Comparison of ENCODE assay signal across 18 cellular contexts in the genomic region with DNA sequence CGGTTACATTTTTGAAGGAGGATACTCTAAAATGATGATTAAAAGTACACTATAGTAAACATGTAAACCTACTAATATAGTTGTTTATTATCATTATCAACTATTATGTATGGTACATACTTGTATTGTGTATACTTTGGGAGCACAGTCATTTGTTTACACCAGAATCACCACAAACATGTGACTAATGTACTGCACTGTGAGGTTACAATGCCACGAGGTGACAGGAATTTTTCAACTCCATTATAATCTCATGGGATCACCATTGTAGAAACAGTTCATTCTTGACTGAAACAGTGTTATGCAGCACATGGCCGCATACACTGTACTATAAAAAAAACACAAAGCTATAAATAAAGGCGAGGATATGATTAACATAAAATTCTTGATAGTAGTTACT. TPM values are rescaled to one million over a fixed set of nuclear protein-coding genes. Genes with fewer than 3 reads are reported as not detected.
"Had no signal": no experiment of that assay in that cellular context is flagged by ENCODE, and none has a peak within 500 bp of the region (broad histone marks: within the 10 kb centered on the region; RNA-seq: fewer than 3 reads in every experiment).

No MANE protein-coding gene starts in this region.

- H3K4me1 ChIP-seq: foreskin keratinocyte, lower lobe of right lung, psoas muscle, spleen, upper lobe of left lung had no signal

- H3K27me3 Mint-ChIP-seq: activated naive CD8-positive, alpha-beta T cell treated with anti-CD3 and anti-CD28 coated beads for 36 hours; stimulated activated naive CD8-positive, alpha-beta T cell treated with anti-CD3 and anti-CD28 coated beads, Interleukin-15, amount 100 ng/mL, for 72 hours had no signal

- DNase-seq: activated CD4-positive, alpha-beta T cell treated with anti-CD3 and anti-CD28 coated beads, Interleukin-2, amount 50 U/mL, for 1 hour; activated naive CD8-positive, alpha-beta T cell treated with anti-CD3 and anti-CD28 coated beads for 36 hours; aorta; dorsolateral prefrontal cortex; erythroblast; foreskin keratinocyte; head of caudate nucleus; lower lobe of right lung; psoas muscle; spleen; stimulated activated CD4-positive, alpha-beta T cell treated with anti-CD3 and anti-CD28 coated beads, Interleukin-1b, Interleukin-23, amount 100 ng/mL, for 48 hours; stimulated activated naive CD8-positive, alpha-beta T cell treated with anti-CD3 and anti-CD28 coated beads, Interleukin-15, amount 100 ng/mL, for 72 hours; T-helper 9 cell; upper lobe of left lung had no signal

- H3K36me3 ChIP-seq: lower lobe of right lung, upper lobe of left lung had no signal

- H3K27ac Mint-ChIP-seq: activated naive CD8-positive, alpha-beta T cell treated with anti-CD3 and anti-CD28 coated beads for 36 hours; activated T-helper 1 cell treated with anti-CD3 and anti-CD28 coated beads, Interleukin-12 subunit alpha, Interleukin-12 subunit beta, Interleukin-2, Interleukin-4 antibody, amounts not matched to agents 30 ng/mL and 10 ng/mL and 1 ng/mL, durations not matched to agents 14 hours and 24 hours and 36 hours; mesothelial cell of epicardium; stimulated activated naive CD8-positive, alpha-beta T cell treated with anti-CD3 and anti-CD28 coated beads, Interleukin-15, amount 100 ng/mL, for 72 hours had no signal

- H3K9me3 Mint-ChIP-seq: activated naive CD8-positive, alpha-beta T cell treated with anti-CD3 and anti-CD28 coated beads for 36 hours; activated T-helper 1 cell treated with anti-CD3 and anti-CD28 coated beads, Interleukin-12 subunit alpha, Interleukin-12 subunit beta, Interleukin-2, Interleukin-4 antibody, amounts not matched to agents 30 ng/mL and 10 ng/mL and 1 ng/mL, durations not matched to agents 14 hours and 24 hours and 36 hours; stimulated activated naive CD8-positive, alpha-beta T cell treated with anti-CD3 and anti-CD28 coated beads, Interleukin-15, amount 100 ng/mL, for 72 hours had no signal

- H3K4me3 ChIP-seq: dorsolateral prefrontal cortex, lower lobe of right lung, psoas muscle, spleen, upper lobe of left lung had no signal

- H3K27ac ChIP-seq: dorsolateral prefrontal cortex, foreskin keratinocyte, lower lobe of right lung, psoas muscle, spleen, upper lobe of left lung had no signal

- H3K9me3 ChIP-seq: lower lobe of right lung, psoas muscle, spleen, upper lobe of left lung had no signal

- H3K27me3 ChIP-seq: dorsolateral prefrontal cortex, foreskin keratinocyte, spleen, upper lobe of left lung had no signal

- H3K4me3 Mint-ChIP-seq: activated naive CD8-positive, alpha-beta T cell treated with anti-CD3 and anti-CD28 coated beads for 36 hours; activated T-helper 1 cell treated with anti-CD3 and anti-CD28 coated beads, Interleukin-12 subunit alpha, Interleukin-12 subunit beta, Interleukin-2, Interleukin-4 antibody, amounts not matched to agents 30 ng/mL and 10 ng/mL and 1 ng/mL, durations not matched to agents 14 hours and 24 hours and 36 hours; mesothelial cell of epicardium; stimulated activated naive CD8-positive, alpha-beta T cell treated with anti-CD3 and anti-CD28 coated beads, Interleukin-15, amount 100 ng/mL, for 72 hours had no signal

- ATAC-seq: activated CD4-positive, CD25-positive, alpha-beta regulatory T cell treated with anti-CD3 and anti-CD28 coated beads, Interleukin-2, amount 50 U/mL, for 24 hours; foreskin keratinocyte; lower lobe of right lung; psoas muscle; sciatic nerve; stimulated activated naive CD8-positive, alpha-beta T cell treated with anti-CD3 and anti-CD28 coated beads, Interleukin-15, amount 100 ng/mL, for 72 hours had no signal

- H3K4me1 Mint-ChIP-seq: activated naive CD8-positive, alpha-beta T cell treated with anti-CD3 and anti-CD28 coated beads for 36 hours; stimulated activated naive CD8-positive, alpha-beta T cell treated with anti-CD3 and anti-CD28 coated beads, Interleukin-15, amount 100 ng/mL, for 72 hours had no signal

RNA-seq across cellular contexts. Expression of a gene that starts 44.6 kb away (rescaled TPM):
- total RNA-seq: activated naive CD8-positive, alpha-beta T cell treated with anti-CD3 and anti-CD28 coated beads for 36 hours; activated T-helper 1 cell treated with anti-CD3 and anti-CD28 coated beads, Interleukin-12 subunit alpha, Interleukin-12 subunit beta, Interleukin-2, Interleukin-4 antibody, amounts not matched to agents 30 ng/mL and 10 ng/mL and 1 ng/mL, durations not matched to agents 14 hours and 24 hours and 36 hours; spleen had no signal
